ENCODE assay signal across 10 cellular contexts in the genomic region with DNA sequence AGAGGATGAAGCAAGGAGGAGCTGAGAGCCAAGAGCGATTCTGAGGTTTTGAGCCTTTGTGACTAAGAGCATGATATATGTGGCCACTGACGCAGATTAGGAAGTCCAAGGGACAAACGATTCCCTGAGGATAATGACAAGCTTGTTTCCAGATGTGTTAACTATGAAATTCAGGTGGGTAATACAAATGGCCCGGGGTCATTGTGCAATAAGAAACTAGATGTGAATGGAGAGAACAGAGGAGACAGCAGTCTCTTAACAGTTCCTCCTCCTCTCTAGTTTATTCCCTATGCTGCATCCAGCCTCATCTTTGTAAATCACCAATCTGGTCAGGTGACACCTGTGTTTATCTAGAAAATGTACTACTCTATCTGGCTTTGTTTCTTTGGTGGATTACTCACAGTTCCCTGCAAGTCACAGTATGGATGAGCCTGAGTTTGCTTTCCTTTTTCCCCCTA.
A peak's percentile ranks its signal among the peaks of the same experiment; 100 is the strongest.
DNase-seq lines count a peak whose midpoint lies in the region; ATAC-seq and TF ChIP-seq lines count a peak whose summit lies in the region.
"Had no signal": no experiment of that assay in that cellular context is flagged by ENCODE, and none has a peak within 500 bp of the region (broad histone marks: within the 10 kb centered on the region; RNA-seq: fewer than 3 reads in every experiment).

No MANE protein-coding gene starts in this region.

- no peaks in the 10 kb centered on the region for H3K27me3 ChIP-seq in AG04450 (ENCODE audit: control insufficient read depth, insufficient read depth, low read length)
- H3K27me3 ChIP-seq: dorsolateral prefrontal cortex had no signal

- CTCF ChIA-PET in AG04450 (lab: Charles Lee): interaction anchor here (1.3 kb wide), 1 partner anchor 20 kb away, joined by 3 read pairs; no protein-coding TSS in a partner anchor

- H3K4me3 ChIP-seq in AG04450 (ENCODE audit: low read depth, low read length): peak overlapping the region; percentile 23; the same call in 1 of the 2 replicates
- H3K4me3 ChIP-seq in WI38 (ENCODE audit: low read depth, low read length): peak overlapping the region; percentile 8; the same call in 1 of the 2 replicates
- H3K4me3 ChIP-seq: dorsolateral prefrontal cortex had no signal

- POLR2A ChIA-PET in AG04450 (lab: Yijun Ruan, JAX): interaction anchor here (0.6 to 1.4 kb wide), 2 partner anchors 16 to 47 kb away, joined by 3 to 5 read pairs; no protein-coding TSS in a partner anchor

- no peak for ATAC-seq in GM21737 (IDR thresholded peaks at IDR 0.05; ENCODE audit: unreplicated experiment)

- TF ChIP-seq CTCF in AG04450 (IDR thresholded peaks at IDR 0.05; ENCODE audit: low read depth, low read length) (no peak), WI38 (IDR thresholded peaks at IDR 0.05; ENCODE audit: low read depth, low read length) (no peak)

- DNase-seq in AG04450 (ENCODE audit: low read depth, low spot score): peak; percentile 43
- DNase-seq in HT-29 (ENCODE audit: low spot score): peak; percentile 65
- DNase-seq in glomerular visceral epithelial cell (ENCODE audit: extremely low spot score): peak; percentile 52
- no peak for DNase-seq in NCI-H1930 (lab: John Stamatoyannopoulos, UW)
- no peak for DNase-seq in NCI-H2171 (lab: John Stamatoyannopoulos, UW)
- DNase-seq in amniotic stem cell (lab: John Stamatoyannopoulos, UW): no peak
- DNase-seq: dorsolateral prefrontal cortex, kidney glomerular epithelial cell had no signal

- peak overlapping the region; percentile 49 for H3K27ac ChIP-seq in AG04450 (ENCODE audit: low read depth, low read length)

- no peaks in the 10 kb centered on the region for H3K9me3 ChIP-seq in AG04450 (ENCODE audit: control insufficient read depth, insufficient read depth, low read length)

Comparison
In these comparisons a context has a peak if more than half of its experiments do, and no peak if none do; other contexts are left out.
1. DNase-seq: peak in AG04450 (single experiment), HT-29 (single experiment) and glomerular visceral epithelial cell (single experiment); none in NCI-H1930 (0 of 2), NCI-H2171 (single experiment) and amniotic stem cell (single experiment).